1 cellular context compared by ENCODE assay signal in genomic region chr6:33317418-33317667, GRCh38.
TF ChIP-seq lines count a peak whose summit lies in the region.

No MANE protein-coding gene starts in this region.

TF ChIP-seq in H1, 55 proteins besides CTCF, POLR2A, EP300 and RAD21:
- TF ChIP-seq EGR1 (IDR thresholded peaks at IDR 0.05; ENCODE audit: borderline replicate concordance, low read depth, low read length) (no peak), CHD7 (IDR thresholded peaks at IDR 0.05; ENCODE audit: insufficient replicate concordance, low read length) (no peak), HDAC2 (IDR thresholded peaks at IDR 0.05; ENCODE audit: borderline replicate concordance in 1 of 2, low read depth in 2 of 2, low read length in 2 of 2) (no peak), RBBP5 (IDR thresholded peaks at IDR 0.05; ENCODE audit: borderline replicate concordance, low read depth, low read length) (no peak), SIRT6 (IDR thresholded peaks at IDR 0.05; ENCODE audit: low read length) (no peak), E2F6 (IDR thresholded peaks at IDR 0.05) (no peak), FOSL1 (IDR thresholded peaks at IDR 0.05; ENCODE audit: insufficient read depth, low read depth, low read length) (no peak), POU5F1 (IDR thresholded peaks at IDR 0.05; ENCODE audit: low read depth, low read length) (no peak)
